Comparison of ENCODE assay signal across 22 cellular contexts in the genomic region with DNA sequence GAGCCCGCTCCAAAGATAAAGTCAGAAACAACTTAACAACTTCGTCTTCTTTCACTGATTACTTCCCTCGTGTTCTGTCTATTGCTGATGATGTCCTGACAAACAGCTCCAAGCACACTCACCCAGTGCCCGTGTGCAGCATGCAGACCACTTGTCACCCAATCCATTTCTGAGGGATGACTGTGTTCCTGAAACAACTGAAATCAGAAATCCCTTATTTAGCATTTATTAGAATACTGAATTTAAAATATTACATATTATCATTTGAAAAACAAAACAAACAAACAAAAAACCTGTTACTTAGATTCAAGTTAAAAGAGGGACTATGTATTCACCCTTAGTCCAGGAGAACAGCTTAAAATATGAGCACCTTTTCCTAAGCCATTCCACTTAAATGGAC.
DNase-seq lines count a peak whose midpoint lies in the region; ATAC-seq, FAIRE-seq and TF ChIP-seq lines count a peak whose summit lies in the region.
"Had no signal": no experiment of that assay in that cellular context is flagged by ENCODE, and none has a peak within 500 bp of the region (broad histone marks: within the 10 kb centered on the region; RNA-seq: fewer than 3 reads in every experiment).

No MANE protein-coding gene starts in this region.

- no peaks in the 10 kb centered on the region for H4K20me1 ChIP-seq in K562 (replicated peaks; ENCODE audit: control insufficient read depth, insufficient read depth, low read length)

- CTCF ChIA-PET in A549 (lab: Yijun Ruan, JAX) (interaction anchor here (0.6 kb wide), 1 partner anchor 1583 kb away, joined by 3 read pairs; no protein-coding TSS in a partner anchor), K562 (lab: Yijun Ruan, JAX; ENCODE audit: low intra/inter-chr PET ratio) (no interaction called here)

- WGBS in A549 (ENCODE audit: missing lambda C conversion rate) = 77% methylated on average over 4 of the region's 4 CpGs
- 0% methylated on average over 4 of the region's 4 CpGs for WGBS in K562 (ENCODE audit: insufficient coverage, low coverage, missing lambda C conversion rate)
- WGBS in esophagus muscularis mucosa = 88% methylated on average over 4 of the region's 4 CpGs

- TF ChIP-seq CTCF in A549 (IDR thresholded peaks at IDR 0.05) (no peak), K562 (IDR thresholded peaks at IDR 0.05 in 2 of 3, conservative IDR thresholded peaks at IDR 0.05 in 1 of 3; ENCODE audit: insufficient read depth in 2 of 3, low read depth in 1 of 3, low read length in 3 of 3) (no peak), esophagus muscularis mucosa (IDR thresholded peaks at IDR 0.05) (no peak)

- TF ChIP-seq POLR2A in A549 (IDR thresholded peaks at IDR 0.05; ENCODE audit: low read length) (no peak), K562 (conservative IDR thresholded peaks at IDR 0.05) (no peak), esophagus muscularis mucosa (IDR thresholded peaks at IDR 0.05; ENCODE audit: low read depth) (no peak)

- POLR2A ChIA-PET in A549 (lab: Yijun Ruan, JAX) (no interaction called here), K562 (lab: Yijun Ruan, JAX) (interaction anchor here (0.7 kb wide), 1 partner anchor 12 kb away, joined by 3 read pairs; no protein-coding TSS in a partner anchor)

- no TSS peak for BruUV-seq in K562 (replicated peaks; lab: Mats Ljungman, UMichigan)

- TF ChIP-seq EP300 in A549 (IDR thresholded peaks at IDR 0.05) (no peak), K562 (IDR thresholded peaks at IDR 0.05; ENCODE audit: low read length) (no peak), esophagus muscularis mucosa (IDR thresholded peaks at IDR 0.05) (no peak)

- DNase-seq in A549 (ENCODE audit: low read depth in 1 of 2, low spot score in 1 of 2) (no peak), K562 (ENCODE audit: extremely low read depth in 1 of 4, low spot score in 3 of 4) (no peak), esophagus muscularis mucosa (ENCODE audit: extremely low spot score) (no peak), kidney tubule cell (ENCODE audit: low spot score) (no peak), NCI-H146 treated with DMSO at 0.1 percent for 48 hours (lab: John Stamatoyannopoulos, UW; ENCODE audit: unreplicated experiment) (no peak)
- DNase-seq: 8988T; C1 segment of cervical spinal cord; CD4-positive, CD25-positive, alpha-beta regulatory T cell; CD8-positive, alpha-beta memory T cell; COR-L47; DMS 273 treated with DMSO at 0.1 percent for 48 hours; DMS53; DND-41; EL; GM23248; IMR-90 had no signal

- H3K4me1 ChIP-seq in A549 = no peaks in the 10 kb centered on the region
- H3K4me1 ChIP-seq in K562 (replicated peaks in 1 of 2; ENCODE audit: control insufficient read depth in 2 of 2, insufficient read depth in 2 of 2, low read length in 2 of 2) = no peaks in the 10 kb centered on the region
- peaks cover 0 to 5% (median 0%) of the 10 kb centered on the region in 4 donors for H3K4me1 ChIP-seq in esophagus muscularis mucosa

- no peak overlapping the region for H3K9ac ChIP-seq in K562 (ENCODE audit: insufficient read depth in 1 of 2, low read depth in 2 of 2, low read length in 2 of 2)
- H3K9ac ChIP-seq: GM23248 had no signal

- H2AFZ ChIP-seq in K562 (ENCODE audit: low read depth, low read length) = no peak overlapping the region
- H2AFZ ChIP-seq: GM23248 had no signal

- TF ChIP-seq RAD21 in A549 (conservative IDR thresholded peaks at IDR 0.05 in 1 of 2, IDR thresholded peaks at IDR 0.05 in 1 of 2) (no peak), K562 (CRISPR knock-in tag; conservative IDR thresholded peaks at IDR 0.05 in 1 of 2, IDR thresholded peaks at IDR 0.05 in 1 of 2) (no peak)

- no peak overlapping the region for H3K4me2 ChIP-seq in A549
- H3K4me2 ChIP-seq in K562 (ENCODE audit: insufficient read depth, low read length) = no peak overlapping the region

- intact Hi-C loops in K562 (cut with micrococcal nuclease) (no loop called here), esophagus muscularis mucosa (cut with DNase I) (no loop called here)

- in situ Hi-C loops in K562 (cut with MboI) = no loop called here

- H3K36me3 ChIP-seq in K562 (ENCODE audit: control insufficient read depth, insufficient read depth, low read length) = no peaks in the 10 kb centered on the region
- H3K36me3 ChIP-seq in esophagus muscularis mucosa = no peaks in the 10 kb centered on the region
- H3K36me3 ChIP-seq: HAP-1 had no signal

- H3K79me2 ChIP-seq in K562 (ENCODE audit: control insufficient read depth, insufficient read depth, low read length) = no peaks in the 10 kb centered on the region

- H3K4me3 ChIP-seq in A549 (no peak overlapping the region), K562 (no peak overlapping the region), esophagus muscularis mucosa (no peak overlapping the region)
- H3K4me3 ChIP-seq: GM12878, GM23248, HAP-1 had no signal

- ATAC-seq in A549 = no peak
- ATAC-seq in K562 = no peak
- ATAC-seq in GM19328 (IDR thresholded peaks at IDR 0.05; ENCODE audit: unreplicated experiment) = no peak
- ATAC-seq: GM12878 had no signal

- H3K27me3 ChIP-seq in K562 (ENCODE audit: control insufficient read depth in 2 of 2, insufficient read depth in 2 of 2, low read length in 2 of 2) = peaks cover 60 to 66% of the 10 kb centered on the region in 2 experiments
- H3K27me3 ChIP-seq in layer of hippocampus (ENCODE audit: control insufficient read depth, insufficient read depth, low read length) = no peaks in the 10 kb centered on the region
- no peaks in the 10 kb centered on the region for H3K27me3 ChIP-seq in esophagus muscularis mucosa

- H3K9me3 ChIP-seq in A549 = no peaks in the 10 kb centered on the region
- H3K9me3 ChIP-seq in K562 (replicated peaks; ENCODE audit: control insufficient read depth, insufficient read depth, low read depth, low read length) = no peaks in the 10 kb centered on the region
- no peaks in the 10 kb centered on the region for H3K9me3 ChIP-seq in esophagus muscularis mucosa
- H3K9me3 ChIP-seq: HAP-1 had no signal

- no peak for FAIRE-seq in A549 (lab: Jason Lieb, UNC)
- FAIRE-seq in K562 (lab: Jason Lieb, UNC) = no peak
- FAIRE-seq: GM12878 had no signal

- H3K27ac ChIP-seq in A549 (no peak overlapping the region), K562 (ENCODE audit: extremely low read depth, low read depth, low read length) (no peak overlapping the region), layer of hippocampus (ENCODE audit: low read depth, low read length) (peak overlapping the region; percentile 99), temporal lobe (ENCODE audit: low read depth, low read length) (peak overlapping the region; percentile 100), esophagus muscularis mucosa (replicated peaks in 1 of 4) (no peak overlapping the region)
- H3K27ac ChIP-seq: GM23248, HL-60 had no signal

- no peaks in the 10 kb centered on the region for H3K9me1 ChIP-seq in K562 (ENCODE audit: control insufficient read depth, insufficient read depth, low read length)

TF ChIP-seq in A549, 52 proteins besides CTCF, POLR2A, EP300 and RAD21:
- TF ChIP-seq ZNF302 (CRISPR knock-in tag; IDR thresholded peaks at IDR 0.05) (no peak), MAFK (IDR thresholded peaks at IDR 0.05; ENCODE audit: partially characterized antibody) (peak; percentile 5)

TF ChIP-seq in K562, 482 proteins besides CTCF, POLR2A, EP300 and RAD21:
- TF ChIP-seq, protein P1, sequence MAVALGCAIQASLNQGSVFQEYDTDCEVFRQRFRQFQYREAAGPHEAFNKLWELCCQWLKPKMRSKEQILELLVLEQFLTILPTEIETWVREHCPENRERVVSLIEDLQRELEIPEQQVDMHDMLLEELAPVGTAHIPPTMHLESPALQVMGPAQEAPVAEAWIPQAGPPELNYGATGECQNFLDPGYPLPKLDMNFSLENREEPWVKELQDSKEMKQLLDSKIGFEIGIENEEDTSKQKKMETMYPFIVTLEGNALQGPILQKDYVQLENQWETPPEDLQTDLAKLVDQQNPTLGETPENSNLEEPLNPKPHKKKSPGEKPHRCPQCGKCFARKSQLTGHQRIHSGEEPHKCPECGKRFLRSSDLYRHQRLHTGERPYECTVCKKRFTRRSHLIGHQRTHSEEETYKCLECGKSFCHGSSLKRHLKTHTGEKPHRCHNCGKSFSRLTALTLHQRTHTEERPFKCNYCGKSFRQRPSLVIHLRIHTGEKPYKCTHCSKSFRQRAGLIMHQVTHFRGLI (CRISPR knock-in tag; IDR thresholded peaks at IDR 0.05) = no peak
- TF ChIP-seq ZNF316 (IDR thresholded peaks at IDR 0.05) (peak; percentile 37; the same call in 1 of the 2 replicates), CAMTA2 (CRISPR knock-in tag; conservative IDR thresholded peaks at IDR 0.05) (no peak), JUNB (CRISPR knock-in tag; conservative IDR thresholded peaks at IDR 0.05) (no peak), SP2 (IDR thresholded peaks at IDR 0.05; ENCODE audit: extremely low read depth, low read depth, low read length, poor library complexity, severe bottlenecking) (no peak), C11orf30 (IDR thresholded peaks at IDR 0.05; ENCODE audit: low read depth) (peak; percentile 45; the same call in 1 of the 2 replicates)

Comparison
In these comparisons a context has a peak if more than half of its experiments do, and no peak if none do; other contexts are left out.
1. H3K27ac ChIP-seq: peak in layer of hippocampus (single experiment) and temporal lobe (single experiment); none in A549 (0 of 2), K562 (single experiment) and esophagus muscularis mucosa (0 of 4).